Comparison of ENCODE assay signal across 18 cellular contexts in the genomic region with DNA sequence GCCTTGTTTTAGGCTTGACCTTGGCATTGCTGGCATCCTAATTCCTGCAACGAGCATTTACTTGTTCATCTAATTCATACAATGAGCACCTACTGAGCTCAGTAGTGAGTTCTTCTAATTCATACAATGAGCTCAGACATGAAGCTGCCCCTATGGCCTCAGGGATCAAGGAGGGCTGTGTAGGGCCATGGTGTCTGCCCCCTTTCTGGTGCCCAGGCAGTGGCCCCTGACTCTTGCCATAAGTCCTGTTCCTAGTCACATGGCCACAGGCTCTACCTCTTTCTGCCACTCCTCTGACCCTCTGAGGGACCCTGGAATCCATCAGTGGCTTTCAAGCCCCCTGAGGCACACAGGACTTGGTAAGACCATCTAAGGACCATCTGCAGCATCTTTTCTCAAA.
A peak's percentile ranks its signal among the peaks of the same experiment; 100 is the strongest.
DNase-seq lines count a peak whose midpoint lies in the region; ATAC-seq and TF ChIP-seq lines count a peak whose summit lies in the region.
"Had no signal": no experiment of that assay in that cellular context is flagged by ENCODE, and none has a peak within 500 bp of the region (broad histone marks: within the 10 kb centered on the region; RNA-seq: fewer than 3 reads in every experiment).

No MANE protein-coding gene starts in this region.

- ATAC-seq in gastroesophageal sphincter = no peak
- no peak for ATAC-seq in activated naive CD8-positive, alpha-beta T cell treated with anti-CD3 and anti-CD28 coated beads, Interleukin-2, amount 50 U/mL, for 24 hours
- ATAC-seq: CD8-positive, alpha-beta T cell; PC-3 had no signal

- WGBS in gastroesophageal sphincter (ENCODE audit: low coverage in 1 of 2), 2 donors = 60 to 63% methylated on average over 1 of the region's 1 CpG
- 96% methylated on average over 1 of the region's 1 CpG for WGBS in smooth muscle cell (ENCODE audit: low lambda C conversion rate)

- H4K20me1 ChIP-seq in smooth muscle cell (ENCODE audit: low read depth) = no peaks in the 10 kb centered on the region
- H4K20me1 ChIP-seq: BLaER1 had no signal

- no peaks in the 10 kb centered on the region for H3K36me3 Mint-ChIP-seq in activated naive CD8-positive, alpha-beta T cell treated with anti-CD3 and anti-CD28 coated beads, Interleukin-2, amount 50 U/mL, for 24 hours (ENCODE audit: low read depth)

- H3K27ac Mint-ChIP-seq in activated naive CD8-positive, alpha-beta T cell treated with anti-CD3 and anti-CD28 coated beads, Interleukin-2, amount 50 U/mL, for 24 hours = no peak overlapping the region
- H3K27ac Mint-ChIP-seq: CD8-positive, alpha-beta T cell had no signal

- H3K27me3 ChIP-seq in gastroesophageal sphincter = no peaks in the 10 kb centered on the region
- H3K27me3 ChIP-seq in smooth muscle cell (ENCODE audit: low read depth) = no peaks in the 10 kb centered on the region
- H3K27me3 ChIP-seq: BLaER1 had no signal

- H3K4me3 ChIP-seq in gastroesophageal sphincter (no peak overlapping the region), smooth muscle cell (no peak overlapping the region)
- H3K4me3 ChIP-seq: BLaER1 had no signal

- no peak overlapping the region for H3K9ac ChIP-seq in smooth muscle cell (ENCODE audit: low read depth)
- H3K9ac ChIP-seq: BLaER1 had no signal

- H2AFZ ChIP-seq in smooth muscle cell (ENCODE audit: low read depth) = peak overlapping the region; percentile 11

- H3K4me2 ChIP-seq in smooth muscle cell = no peak overlapping the region
- H3K4me2 ChIP-seq: BLaER1 had no signal

- H3F3A ChIP-seq in smooth muscle cell (ENCODE audit: low read depth) = no peaks in the 10 kb centered on the region

- TF ChIP-seq CTCF in gastroesophageal sphincter (IDR thresholded peaks at IDR 0.05) (no peak), smooth muscle cell (IDR thresholded peaks at IDR 0.05; ENCODE audit: borderline replicate concordance, insufficient read depth, poor library complexity, severe bottlenecking) (no peak)

- no peaks in the 10 kb centered on the region for H3K27me3 Mint-ChIP-seq in activated naive CD8-positive, alpha-beta T cell treated with anti-CD3 and anti-CD28 coated beads, Interleukin-2, amount 50 U/mL, for 24 hours
- H3K27me3 Mint-ChIP-seq: IgD-negative memory B cell had no signal

- H3K9me3 ChIP-seq in gastroesophageal sphincter (peaks cover 0 to 14% (median 0%) of the 10 kb centered on the region in 3 donors), smooth muscle cell (replicated peaks; ENCODE audit: low read depth) (no peaks in the 10 kb centered on the region)

- H3K4me1 ChIP-seq in gastroesophageal sphincter (peaks cover 5 to 40% (median 7%) of the 10 kb centered on the region in 3 donors), smooth muscle cell (ENCODE audit: low read depth) (no peaks in the 10 kb centered on the region)

- H3K27ac ChIP-seq in gastroesophageal sphincter = peak overlapping the region in 3 of 4 donors; percentile 46 to 54 (median 50)
- no peak overlapping the region for H3K27ac ChIP-seq in smooth muscle cell (ENCODE audit: low read depth)
- H3K27ac ChIP-seq: BLaER1, RWPE1 had no signal

- no peaks in the 10 kb centered on the region for H3K4me1 Mint-ChIP-seq in activated naive CD8-positive, alpha-beta T cell treated with anti-CD3 and anti-CD28 coated beads, Interleukin-2, amount 50 U/mL, for 24 hours
- H3K4me1 Mint-ChIP-seq: IgD-negative memory B cell had no signal

- peaks cover 17% of the 10 kb centered on the region for H3K9me3 Mint-ChIP-seq in activated naive CD8-positive, alpha-beta T cell treated with anti-CD3 and anti-CD28 coated beads, Interleukin-2, amount 50 U/mL, for 24 hours

- TF ChIP-seq POLR2A in gastroesophageal sphincter (IDR thresholded peaks at IDR 0.05) = no peak

- H3K4me3 Mint-ChIP-seq in activated naive CD8-positive, alpha-beta T cell treated with anti-CD3 and anti-CD28 coated beads, Interleukin-2, amount 50 U/mL, for 24 hours = no peak overlapping the region
- H3K4me3 Mint-ChIP-seq: CD8-positive, alpha-beta T cell; IgD-negative memory B cell had no signal

- TF ChIP-seq EP300 in gastroesophageal sphincter (IDR thresholded peaks at IDR 0.05) = no peak

- H3K36me3 ChIP-seq in gastroesophageal sphincter = no peaks in the 10 kb centered on the region
- no peaks in the 10 kb centered on the region for H3K36me3 ChIP-seq in smooth muscle cell (ENCODE audit: low read depth)

- DNase-seq in activated effector memory CD4-positive, alpha-beta T cell treated with anti-CD3 and anti-CD28 coated beads, Interleukin-2, amount 50 U/mL, for 16 hours = peak; percentile 25
- DNase-seq in activated effector memory CD4-positive, alpha-beta T cell treated with Interleukin-2 at 50 U/mL for 16 hours = no peak
- DNase-seq in smooth muscle cell (lab: John Stamatoyannopoulos, UW; ENCODE audit: unreplicated experiment) (no peak), NCI-H446 treated with DMSO at 0.1 percent for 48 hours (lab: John Stamatoyannopoulos, UW) (no peak), iPS-NIHi7 (ENCODE audit: extremely low spot score) (no peak)
- DNase-seq in activated naive CD8-positive, alpha-beta T cell treated with anti-CD3 and anti-CD28 coated beads, Interleukin-2, amount 50 U/mL, for 24 hours = no peak
- DNase-seq: CD8-positive, alpha-beta T cell; H7; Kasumi-1; MM.1S; NCI-H1092 treated with DMSO at 0.1 percent for 48 hours; NCI-H1694 treated with DMSO at 0.1 percent for 48 hours; NCI-H345; PC-3 had no signal

- H3K79me2 ChIP-seq in smooth muscle cell (ENCODE audit: low read depth) = no peaks in the 10 kb centered on the region
